1 cellular context compared by ENCODE assay signal in genomic region chr5:91123896-91124295, GRCh38.
TF ChIP-seq lines count a peak whose summit lies in the region.

No MANE protein-coding gene starts in this region.

TF ChIP-seq in IMR-90, 13 proteins besides CTCF, POLR2A, EP300 and RAD21 (continued from another document):
- TF ChIP-seq NFE2L2 (IDR thresholded peaks at IDR 0.05; ENCODE audit: low read depth, low read length) (no peak), CHD1 (IDR thresholded peaks at IDR 0.05; ENCODE audit: low read depth, low read length) (no peak), MAZ (IDR thresholded peaks at IDR 0.05; ENCODE audit: borderline replicate concordance, low read depth, low read length) (no peak), CEBPB (IDR thresholded peaks at IDR 0.05; ENCODE audit: low read depth, low read length) (no peak), SMC3 (IDR thresholded peaks at IDR 0.05; ENCODE audit: low read depth, low read length) (no peak)
TF ChIP-seq in IMR-90: peak in this region for 0.
